19 cellular contexts compared by ENCODE assay signal in genomic region chr17:76535788-76536510, GRCh38. TPM values are rescaled to one million over a fixed set of nuclear protein-coding genes. Genes with fewer than 3 reads are reported as not detected.
DNase-seq lines count a peak whose midpoint lies in the region; FAIRE-seq and TF ChIP-seq lines count a peak whose summit lies in the region.
"Had no signal": no experiment of that assay in that cellular context is flagged by ENCODE, and none has a peak within 500 bp of the region (broad histone marks: within the 10 kb centered on the region; RNA-seq: fewer than 3 reads in every experiment).

No MANE protein-coding gene starts in this region.

- H3K4me3 ChIP-seq in MG63 (peak overlapping the region; percentile 37), H1 (ENCODE audit: extremely low read depth in 1 of 4, insufficient read depth in 2 of 4, low read depth in 3 of 4, low read length in 4 of 4) (no peak overlapping the region), mesenchymal stem cell (ENCODE audit: insufficient read depth in 1 of 2, low read depth in 1 of 2, low read length in 2 of 2) (peak overlapping the region in 1 of 2 experiments; percentile 76)

- no peak for TF ChIP-seq EP300 in H1 (IDR thresholded peaks at IDR 0.05; ENCODE audit: borderline replicate concordance in 1 of 2, low read depth in 2 of 2, low read length in 2 of 2)

- WGBS in H1 (ENCODE audit: extremely low coverage in 1 of 2, insufficient coverage in 1 of 2, insufficient read length in 1 of 2, insufficient replicate concordance in 2 of 2, low coverage in 1 of 2, low lambda C conversion rate in 2 of 2, missing lambda C conversion rate in 1 of 2), 2 experiments, result 87% methylated on average over 18 of the region's 19 CpGs; no CpG with 5 or more reads in 1 of the 2 experiments
- 86% methylated on average over 17 of the region's 19 CpGs for WGBS in mesenchymal stem cell

- no peaks in the 10 kb centered on the region for H4K20me1 ChIP-seq in H1 (replicated peaks in 1 of 2; ENCODE audit: control insufficient read depth in 1 of 2, insufficient read depth in 2 of 2, low read length in 2 of 2)

- H3K27ac ChIP-seq in H1 (ENCODE audit: low read depth, low read length), result no peak overlapping the region
- no peak overlapping the region for H3K27ac ChIP-seq in mesenchymal stem cell (ENCODE audit: low read length, poor library complexity, severe bottlenecking)
- H3K27ac ChIP-seq: left lung had no signal

- H2BK20ac ChIP-seq in H1 (ENCODE audit: low read length), result no peak overlapping the region

- TF ChIP-seq CTCF in H1 (IDR thresholded peaks at IDR 0.05; ENCODE audit: control extremely low read depth in 1 of 3, insufficient read depth in 1 of 3, low read depth in 1 of 3, low read length in 3 of 3), result no peak
- no peak for TF ChIP-seq CTCF in type B pancreatic cell (conservative IDR thresholded peaks at IDR 0.05)

- no peak overlapping the region for H2BK15ac ChIP-seq in H1 (ENCODE audit: low read length)
- no peak overlapping the region for H2BK15ac ChIP-seq in mesenchymal stem cell (ENCODE audit: low read depth, poor library complexity, severe bottlenecking)

- FAIRE-seq in H1 (lab: Jason Lieb, UNC) (no peak), GM19239 (lab: Jason Lieb, UNC) (no peak)
- FAIRE-seq: endothelial cell of umbilical vein, small intestine had no signal

- H2BK12ac ChIP-seq in H1 (ENCODE audit: low read depth, low read length), result no peak overlapping the region
- H2BK12ac ChIP-seq in mesenchymal stem cell (ENCODE audit: low read length in 2 of 2), result peak overlapping the region; percentile 0 to 89

- TF ChIP-seq POLR2A in H1 (IDR thresholded peaks at IDR 0.05; ENCODE audit: control extremely low read depth in 1 of 2, low read depth in 2 of 2, low read length in 2 of 2), result no peak
- TF ChIP-seq POLR2A in erythroblast (IDR thresholded peaks at IDR 0.05; ENCODE audit: low read length), result no peak

- H2BK120ac ChIP-seq in H1 (replicated peaks; ENCODE audit: low read depth, low read length) (no peak overlapping the region), mesenchymal stem cell (ENCODE audit: low read depth, low read length) (no peak overlapping the region)

- in situ Hi-C loops in G401 (cut with HindIII; ENCODE audit: low sequenced_read_pairs), result no loop called here

- H3K4me1 Mint-ChIP-seq in type B pancreatic cell (ENCODE audit: unreplicated experiment), result peaks cover 32% of the 10 kb centered on the region

- no peaks in the 10 kb centered on the region for H3K27me3 ChIP-seq in MG63
- peaks cover 8 to 46% (median 37%) of the 10 kb centered on the region in 4 experiments for H3K27me3 ChIP-seq in H1 (replicated peaks in 1 of 4; ENCODE audit: control insufficient read depth in 3 of 4, extremely low read depth in 1 of 4, insufficient read depth in 3 of 4, low read length in 3 of 4)
- H3K27me3 ChIP-seq in mesenchymal stem cell (ENCODE audit: control insufficient read depth in 1 of 2, insufficient read depth in 1 of 2, low read length in 2 of 2), result no peaks in the 10 kb centered on the region

- H3K4me2 ChIP-seq in H1 (ENCODE audit: insufficient read depth in 1 of 2, low read depth in 2 of 2, low read length in 2 of 2), result no peak overlapping the region
- no peak overlapping the region for H3K4me2 ChIP-seq in mesenchymal stem cell (ENCODE audit: low read length, poor library complexity, severe bottlenecking)

- H3K23me2 ChIP-seq in H1 (ENCODE audit: low read depth, low read length), result peaks cover 11% of the 10 kb centered on the region

- H3K18ac ChIP-seq in H1 (ENCODE audit: extremely low read depth, low read length), result no peak overlapping the region
- peak overlapping the region; percentile 29 to 100 for H3K18ac ChIP-seq in mesenchymal stem cell (ENCODE audit: low read depth in 1 of 2, low read length in 2 of 2)

- H3K27ac Mint-ChIP-seq in type B pancreatic cell, result no peak overlapping the region
- H3K27ac Mint-ChIP-seq: activated naive CD4-positive, alpha-beta T cell treated with anti-CD3 and anti-CD28 coated beads, Interleukin-2, amount 50 U/mL, for 72 hours had no signal

- CTCF ChIA-PET in H1 (lab: Charles Lee; ENCODE audit: partially characterized antibody), result interaction anchor here (0.9 to 15.6 kb wide), 8 partner anchors 8 to 148 kb away, joined by 3 to 260 read pairs (median 4); no protein-coding TSS in a partner anchor

- H3K9ac ChIP-seq in H1 (replicated peaks in 1 of 4; ENCODE audit: extremely low read depth in 1 of 4, low read depth in 3 of 4, low read length in 3 of 4), result no peak overlapping the region
- peak overlapping the region; percentile 83 for H3K9ac ChIP-seq in mesenchymal stem cell (ENCODE audit: low read length)

- H3K4me1 ChIP-seq in H1 (replicated peaks in 1 of 4; ENCODE audit: control insufficient read depth in 3 of 4, insufficient read depth in 4 of 4, low read length in 3 of 4) (peaks cover 0 to 13% (median 9%) of the 10 kb centered on the region in 4 experiments; a peak in 6 of 7 replicates), mesenchymal stem cell (ENCODE audit: control insufficient read depth, insufficient read depth, low read depth, low read length) (peaks cover 31% of the 10 kb centered on the region)

- peak overlapping the region; percentile 57 for H3K4me3 Mint-ChIP-seq in type B pancreatic cell
- H3K4me3 Mint-ChIP-seq: CD4-positive, CD25-positive, alpha-beta regulatory T cell had no signal

- H3K36me3 ChIP-seq in MG63 (peaks cover 18% of the 10 kb centered on the region; the same call in 1 of the 2 replicates), H1 (ENCODE audit: control insufficient read depth in 2 of 4, insufficient read depth in 4 of 4, low read length in 3 of 4) (no peaks in the 10 kb centered on the region), mesenchymal stem cell (ENCODE audit: control insufficient read depth in 1 of 2, insufficient read depth in 2 of 2, low read depth in 1 of 2, low read length in 2 of 2) (peaks cover 4 to 22% of the 10 kb centered on the region in 2 experiments)
- H3K36me3 ChIP-seq: left lung had no signal

- no peaks in the 10 kb centered on the region for H3K9me3 Mint-ChIP-seq in type B pancreatic cell
- H3K9me3 Mint-ChIP-seq: activated naive CD4-positive, alpha-beta T cell treated with anti-CD3 and anti-CD28 coated beads, Interleukin-2, amount 50 U/mL, for 72 hours; stimulated activated naive CD8-positive, alpha-beta T cell treated with anti-CD3 and anti-CD28 coated beads, Interleukin-15, amount 100 ng/mL, for 72 hours had no signal

- H4K91ac ChIP-seq in H1 (replicated peaks; ENCODE audit: insufficient read length, low read length), result no peak overlapping the region
- peak overlapping the region; percentile 58 for H4K91ac ChIP-seq in mesenchymal stem cell (ENCODE audit: low read length)

- peaks cover 47% of the 10 kb centered on the region for H3K27me3 Mint-ChIP-seq in type B pancreatic cell

- POLR2A ChIA-PET in H1 (lab: Charles Lee; ENCODE audit: partially characterized antibody), result interaction anchor here (0.6 to 5.7 kb wide), 6 partner anchors 8 to 200 kb away, joined by 3 to 28 read pairs (median 3); no protein-coding TSS in a partner anchor

- H4K5ac ChIP-seq in H1 (ENCODE audit: insufficient read length, low read depth, low read length), result no peak overlapping the region

- 0 out of 2 replicates have a peak overlapping the region, but pooled peaks have one; percentile 35 for H2BK5ac ChIP-seq in H1 (ENCODE audit: low read depth, low read length)
- H2BK5ac ChIP-seq in mesenchymal stem cell (ENCODE audit: low read depth, low read length, poor library complexity, severe bottlenecking), result no peak overlapping the region

- no peaks in the 10 kb centered on the region for H3K79me2 ChIP-seq in H1 (ENCODE audit: control insufficient read depth in 1 of 2, insufficient read depth in 2 of 2, low read length in 2 of 2)

- DNase-seq in MG63, result no peak
- peak in 1 of 2 experiments; percentile 41 for DNase-seq in H1 (ENCODE audit: low read depth in 1 of 2, low spot score in 2 of 2)
- DNase-seq in mesenchymal stem cell, result no peak
- no peak for DNase-seq in type B pancreatic cell (ENCODE audit: extremely low spot score, unreplicated experiment)
- DNase-seq in GM19239 (ENCODE audit: insufficient read length, low spot score), result no peak
- DNase-seq in erythroblast (lab: John Stamatoyannopoulos, UW), result no peak
- no peak for DNase-seq in G401 (ENCODE audit: low spot score)
- DNase-seq: activated CD4-positive, CD25-positive, alpha-beta regulatory T cell treated with anti-CD3 and anti-CD28 coated beads, Interleukin-2, amount 50 U/mL, for 72 hours; CD4-positive, CD25-positive, alpha-beta regulatory T cell; hippocampal formation; Kasumi-1; NCI-H2029; NCI-H69; small intestine; stimulated activated naive CD8-positive, alpha-beta T cell treated with anti-CD3 and anti-CD28 coated beads, Interleukin-15, amount 100 ng/mL, for 72 hours had no signal

- H3K9me3 ChIP-seq in MG63 (no peaks in the 10 kb centered on the region), H1 (ENCODE audit: insufficient read depth in 2 of 2, low read depth in 1 of 2, low read length in 1 of 2) (no peaks in the 10 kb centered on the region), mesenchymal stem cell (ENCODE audit: control insufficient read depth, low read length) (no peaks in the 10 kb centered on the region)
- H3K9me3 ChIP-seq: left lung had no signal

- no peak overlapping the region; the same call in 1 of the 2 replicates for H4K8ac ChIP-seq in H1 (ENCODE audit: extremely low read depth, insufficient read depth, low read length)
- H4K8ac ChIP-seq in mesenchymal stem cell (ENCODE audit: low read length), result no peak overlapping the region

- H2AK5ac ChIP-seq in H1 (ENCODE audit: low read depth, low read length), result peak overlapping the region; percentile 24; the same call in 1 of the 2 replicates
- no peak overlapping the region for H2AK5ac ChIP-seq in mesenchymal stem cell (ENCODE audit: low read length, severe bottlenecking)

- H2AFZ ChIP-seq in H1 (ENCODE audit: low read length) (no peak overlapping the region), mesenchymal stem cell (ENCODE audit: low read depth, low read length) (no peak overlapping the region)

- H3K36me3 Mint-ChIP-seq in type B pancreatic cell, result no peaks in the 10 kb centered on the region
- H3K36me3 Mint-ChIP-seq: activated naive CD4-positive, alpha-beta T cell treated with anti-CD3 and anti-CD28 coated beads, Interleukin-2, amount 50 U/mL, for 72 hours; CD4-positive, CD25-positive, alpha-beta regulatory T cell had no signal

- H3K56ac ChIP-seq in H1 (replicated peaks; ENCODE audit: insufficient read length, low read depth, low read length), result no peak overlapping the region

- H3K79me1 ChIP-seq in H1 (ENCODE audit: low read depth, low read length), result no peaks in the 10 kb centered on the region
- H3K79me1 ChIP-seq in mesenchymal stem cell (replicated peaks; ENCODE audit: low read length, poor library complexity, severe bottlenecking), result no peaks in the 10 kb centered on the region

- TF ChIP-seq RAD21 in H1 (IDR thresholded peaks at IDR 0.05 in 1 of 2, conservative IDR thresholded peaks at IDR 0.05 in 1 of 2; ENCODE audit: low read depth in 2 of 2, low read length in 2 of 2), result no peak

- H3K4ac ChIP-seq in H1 (replicated peaks; ENCODE audit: insufficient read length, low read depth, low read length), result no peak overlapping the region
- H3K4ac ChIP-seq in mesenchymal stem cell (ENCODE audit: low read depth in 1 of 2, low read length in 2 of 2), result peak overlapping the region; percentile 55 to 56

- H3K14ac ChIP-seq in H1 (ENCODE audit: insufficient read length), result no peak overlapping the region
- H3K14ac ChIP-seq in mesenchymal stem cell (ENCODE audit: low read length in 2 of 2), result peak overlapping the region in 1 of 2 experiments; percentile 96

- H3K23ac ChIP-seq in H1 (ENCODE audit: insufficient read length) (no peak overlapping the region), mesenchymal stem cell (ENCODE audit: low read length in 2 of 2) (peak overlapping the region in 1 of 2 experiments; percentile 65)

RNA-seq across cellular contexts. Expression of gene CYGB, which starts 1.6 kb away (rescaled TPM):
- total RNA-seq in MG63 (2014; rRNA removed; shearing (Covaris generic); ENCODE audit: low replicate concordance), result 7.6 and 14.0 TPM in 2 replicates
- 3.7 and 4.0 TPM in 2 replicates for total RNA-seq in H1 (2021; fragmentation: NEBNext Ultra II Directional; extraction: Animal tissue kit (Norgen Biotek cat#: 25700))
- 2.7 and 3.3 TPM in 2 replicates for polyA plus RNA-seq in H1 (2011; rRNA removed)
- 1.7 TPM for polyA plus RNA-seq in H1 (2011; cell fraction: cytosol; rRNA removed)
- 1.7 TPM for polyA plus RNA-seq in H1 (2011; cell fraction: nucleus; rRNA removed)
- polyA plus RNA-seq in H1 (2012, experiment 1 of 2), result 1.4 to 3.4 TPM (median 2.9 TPM) in 4 replicates
- 4.0 TPM for polyA plus RNA-seq in H1 (2012, experiment 2 of 2)
- polyA plus RNA-seq in H1 (2013, experiment 1 of 2), result 2.8 TPM
- polyA plus RNA-seq in H1 (2013, experiment 2 of 2), result 2.8 TPM
- polyA minus RNA-seq in H1 (2011; rRNA and poly(A)+ RNA removed), result 0.19 and 1.4 TPM in 2 replicates
- polyA minus RNA-seq in H1 (2011; cell fraction: cytosol; rRNA and poly(A)+ RNA removed), result 0.66 TPM
- 0.80 TPM for polyA minus RNA-seq in H1 (2011; cell fraction: nucleus; rRNA and poly(A)+ RNA removed)
- 313 TPM for polyA plus RNA-seq in mesenchymal stem cell (2013, experiment 1 of 2)
- polyA plus RNA-seq in mesenchymal stem cell (2013, experiment 2 of 2), result 315 TPM
- total RNA-seq in type B pancreatic cell (ENCODE audit: low replicate concordance), result 2.5 and 10.0 TPM in 2 replicates
- 3.1 and 3.3 TPM in 2 replicates for total RNA-seq in G401 (2014; rRNA removed; shearing (Covaris generic))
- total RNA-seq: activated naive CD4-positive, alpha-beta T cell treated with anti-CD3 and anti-CD28 coated beads, Interleukin-2, amount 50 U/mL, for 72 hours; CD4-positive, CD25-positive, alpha-beta regulatory T cell had no signal
- polyA plus RNA-seq: CD4-positive, CD25-positive, alpha-beta regulatory T cell had no signal

RNA-seq across cellular contexts. Expression of gene PRCD, which starts 3.9 kb away (rescaled TPM):
- total RNA-seq in MG63 (2014; rRNA removed; shearing (Covaris generic); ENCODE audit: low replicate concordance), result 1.2 TPM in 1 of 2 replicates, not detected in the other
- 1.4 and 2.1 TPM in 2 replicates for total RNA-seq in H1 (2021; fragmentation: NEBNext Ultra II Directional; extraction: Animal tissue kit (Norgen Biotek cat#: 25700))
- 0.77 and 1.1 TPM in 2 replicates for polyA plus RNA-seq in H1 (2011; rRNA removed)
- polyA plus RNA-seq in H1 (2011; cell fraction: cytosol; rRNA removed), result 1.4 TPM
- polyA plus RNA-seq in H1 (2011; cell fraction: nucleus; rRNA removed), result 3.1 TPM
- 1.1 to 1.6 TPM (median 1.5 TPM) in 4 replicates for polyA plus RNA-seq in H1 (2012, experiment 1 of 2)
- 2.3 TPM for polyA plus RNA-seq in H1 (2012, experiment 2 of 2)
- polyA plus RNA-seq in H1 (2013, experiment 1 of 2), result 2.0 TPM
- polyA plus RNA-seq in H1 (2013, experiment 2 of 2), result 1.5 TPM
- polyA minus RNA-seq in H1 (2011; rRNA and poly(A)+ RNA removed), result 0.12 and 0.22 TPM in 2 replicates
- not detected for polyA minus RNA-seq in H1 (2011; cell fraction: cytosol; rRNA and poly(A)+ RNA removed)
- polyA minus RNA-seq in H1 (2011; cell fraction: nucleus; rRNA and poly(A)+ RNA removed), result 3.5 TPM
- polyA plus RNA-seq in mesenchymal stem cell (2013, experiment 1 of 2), result 13.5 TPM
- 14.0 TPM for polyA plus RNA-seq in mesenchymal stem cell (2013, experiment 2 of 2)
- total RNA-seq in type B pancreatic cell (ENCODE audit: low replicate concordance), result 0.33 and 3.3 TPM in 2 replicates
- 9.4 and 12.2 TPM in 2 replicates for total RNA-seq in G401 (2014; rRNA removed; shearing (Covaris generic))
- total RNA-seq: activated naive CD4-positive, alpha-beta T cell treated with anti-CD3 and anti-CD28 coated beads, Interleukin-2, amount 50 U/mL, for 72 hours; CD4-positive, CD25-positive, alpha-beta regulatory T cell; endothelial cell of umbilical vein; T-helper 1 cell treated with Interleukin-12 subunit alpha and Interleukin-12 subunit beta and Interleukin-4 antibody, amounts not matched to agents 30 ng/mL and 1 ng/mL, for 36 hours had no signal
- polyA plus RNA-seq: endothelial cell of umbilical vein had no signal

RNA-seq across cellular contexts. Expression of gene RHBDF2, which starts 34.7 kb away (rescaled TPM):
- 5.9 and 20.9 TPM in 2 replicates for total RNA-seq in MG63 (2014; rRNA removed; shearing (Covaris generic); ENCODE audit: low replicate concordance)
- total RNA-seq in H1 (2021; fragmentation: NEBNext Ultra II Directional; extraction: Animal tissue kit (Norgen Biotek cat#: 25700)), result 25.9 and 26.2 TPM in 2 replicates
- polyA plus RNA-seq in H1 (2011; rRNA removed), result 21.2 and 27.9 TPM in 2 replicates
- polyA plus RNA-seq in H1 (2011; cell fraction: cytosol; rRNA removed), result 15.5 TPM
- polyA plus RNA-seq in H1 (2011; cell fraction: nucleus; rRNA removed), result 46.6 TPM
- polyA plus RNA-seq in H1 (2012, experiment 1 of 2), result 16.4 to 25.4 TPM (median 22.4 TPM) in 4 replicates
- 15.6 TPM for polyA plus RNA-seq in H1 (2012, experiment 2 of 2)
- polyA plus RNA-seq in H1 (2013, experiment 1 of 2), result 30.8 TPM
- 30.3 TPM for polyA plus RNA-seq in H1 (2013, experiment 2 of 2)
- polyA minus RNA-seq in H1 (2011; rRNA and poly(A)+ RNA removed), result 12.5 and 16.5 TPM in 2 replicates
- polyA minus RNA-seq in H1 (2011; cell fraction: cytosol; rRNA and poly(A)+ RNA removed), result 16.4 TPM
- polyA minus RNA-seq in H1 (2011; cell fraction: nucleus; rRNA and poly(A)+ RNA removed), result 22.9 TPM
- polyA plus RNA-seq in mesenchymal stem cell (2013, experiment 1 of 2), result 19.9 TPM
- 18.4 TPM for polyA plus RNA-seq in mesenchymal stem cell (2013, experiment 2 of 2)
- 12.3 and 17.2 TPM in 2 replicates for total RNA-seq in type B pancreatic cell (ENCODE audit: low replicate concordance)
- 4.1 and 13.1 TPM in 2 replicates for total RNA-seq in G401 (2014; rRNA removed; shearing (Covaris generic))

RNA-seq across cellular contexts. Expression of gene ST6GALNAC2, which starts 49.7 kb away (rescaled TPM):
- 0.15 and 0.30 TPM in 2 replicates for total RNA-seq in MG63 (2014; rRNA removed; shearing (Covaris generic); ENCODE audit: low replicate concordance)
- total RNA-seq in H1 (2021; fragmentation: NEBNext Ultra II Directional; extraction: Animal tissue kit (Norgen Biotek cat#: 25700)), result not detected in 2 replicates
- 0.09 TPM in 1 of 2 replicates, not detected in the other for polyA plus RNA-seq in H1 (2011; rRNA removed)
- polyA plus RNA-seq in H1 (2011; cell fraction: cytosol; rRNA removed), result not detected
- not detected for polyA plus RNA-seq in H1 (2011; cell fraction: nucleus; rRNA removed)
- not detected in 4 replicates for polyA plus RNA-seq in H1 (2012, experiment 1 of 2)
- not detected for polyA plus RNA-seq in H1 (2012, experiment 2 of 2)
- not detected for polyA plus RNA-seq in H1 (2013, experiment 1 of 2)
- not detected for polyA plus RNA-seq in H1 (2013, experiment 2 of 2)
- polyA minus RNA-seq in H1 (2011; rRNA and poly(A)+ RNA removed), result not detected in 2 replicates
- not detected for polyA minus RNA-seq in H1 (2011; cell fraction: cytosol; rRNA and poly(A)+ RNA removed)
- not detected for polyA minus RNA-seq in H1 (2011; cell fraction: nucleus; rRNA and poly(A)+ RNA removed)
- 0.72 TPM for polyA plus RNA-seq in mesenchymal stem cell (2013, experiment 1 of 2)
- 0.78 TPM for polyA plus RNA-seq in mesenchymal stem cell (2013, experiment 2 of 2)
- total RNA-seq in type B pancreatic cell (ENCODE audit: low replicate concordance), result 4.3 and 10.4 TPM in 2 replicates
- 14.3 and 30.6 TPM in 2 replicates for total RNA-seq in G401 (2014; rRNA removed; shearing (Covaris generic))
- total RNA-seq: activated naive CD4-positive, alpha-beta T cell treated with anti-CD3 and anti-CD28 coated beads, Interleukin-2, amount 50 U/mL, for 72 hours; T-helper 1 cell treated with Interleukin-12 subunit alpha and Interleukin-12 subunit beta and Interleukin-4 antibody, amounts not matched to agents 30 ng/mL and 1 ng/mL, for 36 hours had no signal
